In the genomic region with DNA sequence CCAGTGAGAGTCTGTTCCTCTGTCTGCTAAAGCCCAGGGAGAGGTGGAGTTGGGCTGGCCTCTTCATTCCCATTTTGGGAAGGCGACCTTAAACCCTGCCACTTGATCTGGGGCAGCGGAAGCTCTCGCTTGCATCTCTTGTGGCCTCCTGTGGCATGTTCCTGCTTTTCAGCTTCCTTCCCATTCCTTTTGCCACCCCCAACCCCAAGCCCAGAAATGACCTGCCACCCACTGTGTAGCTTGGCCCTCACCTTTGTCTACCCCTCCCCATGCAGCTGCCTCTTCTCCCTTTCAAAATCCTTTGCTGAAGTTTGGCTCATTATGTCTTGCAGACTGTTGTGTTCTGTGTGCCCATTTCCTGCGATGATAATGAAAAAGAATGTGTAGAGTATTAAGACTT, we compare ENCODE assay signal across 20 cellular contexts.
A peak's percentile ranks its signal among the peaks of the same experiment; 100 is the strongest.
DNase-seq lines count a peak whose midpoint lies in the region; ATAC-seq and TF ChIP-seq lines count a peak whose summit lies in the region.
"Had no signal": no experiment of that assay in that cellular context is flagged by ENCODE, and none has a peak within 500 bp of the region (broad histone marks: within the 10 kb centered on the region; RNA-seq: fewer than 3 reads in every experiment).

No MANE protein-coding gene starts in this region.

- no peaks in the 10 kb centered on the region for H3K79me1 ChIP-seq in H9 (ENCODE audit: insufficient read depth, low read depth, low read length, poor library complexity, severe bottlenecking)

- no peak overlapping the region for H4K91ac ChIP-seq in H9 (ENCODE audit: insufficient read length, low read depth, low read length)

- H4K20me1 ChIP-seq in H9 (ENCODE audit: control insufficient read depth, insufficient read depth, insufficient read length) (no peaks in the 10 kb centered on the region), hepatocyte (ENCODE audit: insufficient read depth, poor library complexity, severe bottlenecking) (no peaks in the 10 kb centered on the region)

- no peak overlapping the region for H4K8ac ChIP-seq in H9 (replicated peaks; ENCODE audit: insufficient read length, low read depth, low read length)

- H2AFZ ChIP-seq in H9 (ENCODE audit: low read length) (no peak overlapping the region), hepatocyte (no peak overlapping the region)

- H2AK5ac ChIP-seq in H9 (ENCODE audit: insufficient read length, low read length): no peak overlapping the region

- H3K9me3 Mint-ChIP-seq in H9 (no peaks in the 10 kb centered on the region), progenitor cell of endocrine pancreas (ENCODE audit: low read depth) (no peaks in the 10 kb centered on the region)
- H3K9me3 Mint-ChIP-seq: activated CD4-positive, alpha-beta memory T cell treated with anti-CD3 and anti-CD28 coated beads for 36 hours; activated naive CD4-positive, alpha-beta T cell treated with anti-CD3 and anti-CD28 coated beads, Interleukin-2, amount 10 ng/mL, durations not matched to agents 7 days and 5 days; activated T-cell treated with anti-CD3 and anti-CD28 coated beads, Interleukin-2, amount 50 U/mL, for 4 hours; naive B cell had no signal

- H3K9me2 ChIP-seq in hepatocyte (replicated peaks; ENCODE audit: insufficient read depth): no peaks in the 10 kb centered on the region

- H3K27me3 ChIP-seq in H9 (ENCODE audit: insufficient read depth, low read length) (no peaks in the 10 kb centered on the region), hepatocyte (no peaks in the 10 kb centered on the region)
- H3K27me3 ChIP-seq: ascending aorta had no signal

- ATAC-seq in HG02885 (IDR thresholded peaks at IDR 0.05; ENCODE audit: poor library complexity, unreplicated experiment): no peak
- no peak for ATAC-seq in HG02870 (IDR thresholded peaks at IDR 0.05; ENCODE audit: unreplicated experiment)
- ATAC-seq: activated T-cell treated with anti-CD3 and anti-CD28 coated beads, Interleukin-2, amount 50 U/mL, for 4 hours; HepG2 had no signal

- no peaks in the 10 kb centered on the region for H3K23me2 ChIP-seq in H9 (ENCODE audit: insufficient read length, low read depth, low read length, poor library complexity, severe bottlenecking)

- H3K27me3 Mint-ChIP-seq in H9 (ENCODE audit: low read depth): no peaks in the 10 kb centered on the region
- no peaks in the 10 kb centered on the region for H3K27me3 Mint-ChIP-seq in progenitor cell of endocrine pancreas
- H3K27me3 Mint-ChIP-seq: activated CD4-positive, alpha-beta memory T cell treated with anti-CD3 and anti-CD28 coated beads for 36 hours; naive B cell had no signal

- H3T11ph ChIP-seq in H9 (ENCODE audit: low read length): no peak overlapping the region

- H3K9me3 ChIP-seq in H9 (ENCODE audit: control insufficient read depth, low read depth, low read length) (no peaks in the 10 kb centered on the region), hepatocyte (ENCODE audit: low read depth) (no peaks in the 10 kb centered on the region)
- H3K9me3 ChIP-seq: ascending aorta had no signal

- H2BK12ac ChIP-seq in H9 (ENCODE audit: insufficient read length, low read depth, low read length): no peak overlapping the region

- no peak overlapping the region for H2BK120ac ChIP-seq in H9 (ENCODE audit: low read depth, low read length, poor library complexity, severe bottlenecking)

- TF ChIP-seq CTCF in H9 (conservative IDR thresholded peaks at IDR 0.05) (no peak), hepatocyte (IDR thresholded peaks at IDR 0.05; ENCODE audit: poor library complexity) (no peak), progenitor cell of endocrine pancreas (IDR thresholded peaks at IDR 0.05; ENCODE audit: unreplicated experiment) (no peak)

- H3K79me2 ChIP-seq in H9 (ENCODE audit: insufficient read depth, low read length) (no peaks in the 10 kb centered on the region), hepatocyte (no peaks in the 10 kb centered on the region)

- no CpG with 5 or more reads among the region's 4 CpGs for WGBS in H9 (ENCODE audit: extremely low coverage, insufficient read length, low lambda C conversion rate)
- WGBS in hepatocyte (ENCODE audit: low lambda C conversion rate, missing lambda C conversion rate): 94% methylated on average over 4 of the region's 4 CpGs

- peak overlapping the region; percentile 56 for H3K18ac ChIP-seq in H9 (ENCODE audit: insufficient read length, low read depth, low read length)

- H3K4me3 Mint-ChIP-seq in H9 (no peak overlapping the region; a peak in 1 of 5 replicates), progenitor cell of endocrine pancreas (ENCODE audit: low read depth) (no peak overlapping the region)
- H3K4me3 Mint-ChIP-seq: activated CD4-positive, alpha-beta memory T cell treated with anti-CD3 and anti-CD28 coated beads for 36 hours; activated naive CD4-positive, alpha-beta T cell treated with anti-CD3 and anti-CD28 coated beads, Interleukin-2, amount 10 ng/mL, durations not matched to agents 7 days and 5 days; activated T-cell treated with anti-CD3 and anti-CD28 coated beads, Interleukin-2, amount 50 U/mL, for 4 hours had no signal

- no peak overlapping the region for H4K5ac ChIP-seq in H9 (ENCODE audit: insufficient read length, low read depth, low read length)

- H3K4me1 ChIP-seq in H9 (ENCODE audit: insufficient read depth, low read length): peaks cover 16% of the 10 kb centered on the region; the same call in 1 of the 2 replicates
- peaks cover 4% of the 10 kb centered on the region for H3K4me1 ChIP-seq in hepatocyte (ENCODE audit: insufficient read depth)

- H3K56ac ChIP-seq in H9 (ENCODE audit: insufficient read length, low read depth, low read length): no peak overlapping the region

- H3K4me1 Mint-ChIP-seq in H9 (peaks cover 32 to 36% of the 10 kb centered on the region in 2 experiments), progenitor cell of endocrine pancreas (ENCODE audit: low read depth) (peaks cover 1% of the 10 kb centered on the region)
- H3K4me1 Mint-ChIP-seq: activated naive CD4-positive, alpha-beta T cell treated with anti-CD3 and anti-CD28 coated beads, Interleukin-2, amount 10 ng/mL, durations not matched to agents 7 days and 5 days had no signal

- no peak overlapping the region for H2BK15ac ChIP-seq in H9 (ENCODE audit: low read depth, low read length)

- H3K23ac ChIP-seq in H9 (ENCODE audit: insufficient read length, low read depth, low read length): no peak overlapping the region

- no peak overlapping the region for H3K27ac ChIP-seq in H9 (ENCODE audit: insufficient read length, low read depth, low read length)
- H3K27ac ChIP-seq in angular gyrus (ENCODE audit: low read depth, low read length): peak overlapping the region; percentile 3
- peak overlapping the region; percentile 6 for H3K27ac ChIP-seq in hepatocyte
- H3K27ac ChIP-seq: ascending aorta had no signal

- DNase-seq in H9 (no peak), hepatocyte (ENCODE audit: low spot score) (no peak), progenitor cell of endocrine pancreas (ENCODE audit: low spot score, unreplicated experiment) (no peak), NCI-H446 (lab: John Stamatoyannopoulos, UW) (no peak), occipital lobe (lab: John Stamatoyannopoulos, UW) (no peak)
- DNase-seq: activated CD4-positive, alpha-beta memory T cell treated with anti-CD3 and anti-CD28 coated beads for 36 hours; activated naive CD4-positive, alpha-beta T cell treated with anti-CD3 and anti-CD28 coated beads, Interleukin-2, amount 10 ng/mL, durations not matched to agents 7 days and 5 days; activated T-cell treated with anti-CD3 and anti-CD28 coated beads, Interleukin-2, amount 50 U/mL, for 4 hours; DMS 273 treated with DMSO at 0.1 percent for 48 hours; naive B cell; NCI-H1436; NCI-H2171; NCI-H748 treated with DMSO at 0.1 percent for 48 hours; stimulated activated CD4-positive, alpha-beta T cell treated with anti-CD3 and anti-CD28 coated beads, Interleukin-4, amount 100 ng/mL, for 4 hours had no signal

- H3K4ac ChIP-seq in H9 (ENCODE audit: low read depth, low read length): no peak overlapping the region

- no peak overlapping the region for H2BK5ac ChIP-seq in H9 (ENCODE audit: insufficient read length, low read length)

- peaks cover 46 to 71% (median 63%) of the 10 kb centered on the region in 3 experiments for H3K36me3 Mint-ChIP-seq in H9 (ENCODE audit: insufficient read depth in 1 of 3, low read depth in 3 of 3)
- H3K36me3 Mint-ChIP-seq in progenitor cell of endocrine pancreas (ENCODE audit: insufficient read depth): peaks cover 26% of the 10 kb centered on the region
- H3K36me3 Mint-ChIP-seq: activated CD4-positive, alpha-beta memory T cell treated with anti-CD3 and anti-CD28 coated beads for 36 hours; activated naive CD4-positive, alpha-beta T cell treated with anti-CD3 and anti-CD28 coated beads, Interleukin-2, amount 10 ng/mL, durations not matched to agents 7 days and 5 days; naive B cell had no signal

- H3K9ac ChIP-seq in H9 (ENCODE audit: extremely low read depth, insufficient read length, low read length): no peak overlapping the region

- no peak overlapping the region; the same call in 1 of the 2 replicates for H3K14ac ChIP-seq in H9 (ENCODE audit: insufficient read depth, low read length)

- no peaks in the 10 kb centered on the region for H3K36me3 ChIP-seq in hepatocyte (replicated peaks; ENCODE audit: insufficient read depth, low read depth)

- peak overlapping the region; percentile 83 to 95 (median 91) for H3K27ac Mint-ChIP-seq in H9
- peak overlapping the region; percentile 64 for H3K27ac Mint-ChIP-seq in progenitor cell of endocrine pancreas
- H3K27ac Mint-ChIP-seq: activated CD4-positive, alpha-beta memory T cell treated with anti-CD3 and anti-CD28 coated beads for 36 hours; activated naive CD4-positive, alpha-beta T cell treated with anti-CD3 and anti-CD28 coated beads, Interleukin-2, amount 10 ng/mL, durations not matched to agents 7 days and 5 days had no signal

- H3K4me3 ChIP-seq in hepatocyte: no peak overlapping the region
- H3K4me3 ChIP-seq: ascending aorta, coronary artery had no signal

- H3K4me2 ChIP-seq in H9 (ENCODE audit: insufficient read depth, insufficient read length, low read length): peak overlapping the region; percentile 9
- H3K4me2 ChIP-seq in hepatocyte: no peak overlapping the region

- no peak overlapping the region for H2BK20ac ChIP-seq in H9 (ENCODE audit: low read depth, low read length, poor library complexity, severe bottlenecking)
